ENCODE assay signal across 8 cellular contexts in the genomic region with DNA sequence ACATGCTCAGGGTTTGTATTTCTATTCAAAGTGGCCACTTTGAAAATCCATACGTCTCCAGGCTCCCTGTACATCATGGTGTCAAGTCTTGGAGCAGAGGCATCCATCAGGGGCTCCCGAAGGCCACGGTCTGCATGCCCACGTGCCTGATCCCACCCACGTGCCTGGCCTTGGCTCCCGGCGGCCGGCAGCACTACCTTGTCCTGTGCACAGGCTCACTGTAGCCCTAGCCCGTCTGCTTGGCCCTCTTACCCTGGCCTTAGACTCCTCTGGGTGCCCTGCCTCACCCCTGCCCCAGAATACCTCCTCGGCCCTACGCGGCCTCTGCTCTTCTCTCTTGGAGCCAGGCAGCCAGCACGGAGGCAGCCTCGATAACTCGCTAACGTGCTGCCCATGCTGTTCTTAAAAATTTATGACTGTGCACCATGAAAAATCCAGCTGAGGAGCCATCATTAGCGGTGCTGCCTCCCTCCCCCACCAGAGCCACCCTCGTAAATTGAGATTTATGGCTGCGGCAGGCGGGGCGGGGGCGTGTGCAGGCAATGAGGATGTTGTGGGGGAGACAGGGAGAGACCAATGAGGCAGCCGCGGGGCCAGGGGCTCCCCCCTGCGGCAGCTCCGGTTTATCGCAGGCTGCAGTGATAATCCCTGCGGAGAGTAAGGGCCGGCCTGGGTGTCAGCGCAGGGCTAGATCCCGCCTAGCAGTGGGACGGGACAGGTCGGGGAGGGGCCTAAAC. TPM values are rescaled to one million over a fixed set of nuclear protein-coding genes. Genes with fewer than 3 reads are reported as not detected.
A peak's percentile ranks its signal among the peaks of the same experiment; 100 is the strongest.
DNase-seq lines count a peak whose midpoint lies in the region; ATAC-seq, FAIRE-seq and TF ChIP-seq lines count a peak whose summit lies in the region.

No MANE protein-coding gene starts in this region.

- H3K36me3 ChIP-seq in PC-9 (ENCODE audit: low read depth) = no peaks in the 10 kb centered on the region

- peak; percentile 76 to 88 for ATAC-seq in activated naive CD4-positive, alpha-beta T cell treated with anti-CD3 and anti-CD28 coated beads, Interleukin-2, amount 50 U/mL, for 72 hours

- H3K27me3 ChIP-seq in PC-9 (ENCODE audit: insufficient read depth, low read depth) = no peaks in the 10 kb centered on the region

- H3K27ac Mint-ChIP-seq in activated naive CD4-positive, alpha-beta T cell treated with anti-CD3 and anti-CD28 coated beads, Interleukin-2, amount 50 U/mL, for 72 hours = peak overlapping the region in 1 of 2 donors; percentile 87

- H3K36me3 Mint-ChIP-seq in activated naive CD4-positive, alpha-beta T cell treated with anti-CD3 and anti-CD28 coated beads, Interleukin-2, amount 50 U/mL, for 72 hours = no peaks in the 10 kb centered on the region

- H3K27ac ChIP-seq in PC-9 = no peak overlapping the region

- BruUV-seq in PC-9 (replicated peaks; lab: Mats Ljungman, UMichigan) = no TSS peak

- FAIRE-seq in GM12891 (lab: Jason Lieb, UNC) = peak; percentile 82

- H3K4me2 ChIP-seq in PC-9 = no peak overlapping the region

- POLR2A ChIA-PET in PC-9 (lab: Charles Lee; ENCODE audit: unreplicated experiment) = no interaction called here

- no peaks in the 10 kb centered on the region for H3F3A ChIP-seq in PC-9 (ENCODE audit: insufficient read depth, low read depth)

- H3K9me3 ChIP-seq in PC-9 (ENCODE audit: insufficient read depth, low read depth) = no peaks in the 10 kb centered on the region

- H3K4me3 ChIP-seq in PC-9 = no peak overlapping the region

- H3K9me3 Mint-ChIP-seq in activated naive CD4-positive, alpha-beta T cell treated with anti-CD3 and anti-CD28 coated beads, Interleukin-2, amount 50 U/mL, for 72 hours = no peaks in the 10 kb centered on the region

- CTCF ChIA-PET in PC-9 (lab: Charles Lee) = no interaction called here

- H4K20me1 ChIP-seq in PC-9 (ENCODE audit: insufficient read depth) = peaks cover 3% of the 10 kb centered on the region

- no peak overlapping the region for H2AFZ ChIP-seq in PC-9

- peak; percentile 92 for DNase-seq in GM12891 (ENCODE audit: insufficient read length, low spot score)
- DNase-seq in NCI-H510A treated with DMSO at 0.1 percent for 48 hours (lab: John Stamatoyannopoulos, UW) = peak; percentile 90
- peak in 1 of 2 donors; percentile 68 for DNase-seq in activated naive CD4-positive, alpha-beta T cell treated with anti-CD3 and anti-CD28 coated beads, Interleukin-2, amount 50 U/mL, for 72 hours (ENCODE audit: low spot score in 2 of 2)
- peak; percentile 94 for DNase-seq in islet precursor cell
- DNase-seq in stimulated activated CD4-positive, alpha-beta T cell treated with anti-CD3 and anti-CD28 coated beads, Interleukin-4, amount 100 ng/mL, for 4 hours = peak; percentile 25 to 44
- no peak for DNase-seq in PC-9
- DNase-seq in middle frontal gyrus (ENCODE audit: extremely low spot score, low spot score) = no peak
- no peak for DNase-seq in kidney tubule cell (ENCODE audit: low spot score)

- no peaks in the 10 kb centered on the region for H3K9me2 ChIP-seq in PC-9 (ENCODE audit: insufficient read depth)

- no peak for TF ChIP-seq POLR2A in GM12891 (IDR thresholded peaks at IDR 0.05; ENCODE audit: low read depth, low read length)

- no peaks in the 10 kb centered on the region for H3K79me2 ChIP-seq in PC-9 (ENCODE audit: low read depth)

- intact Hi-C loops in PC-9 (cut with micrococcal nuclease; ENCODE audit: unreplicated experiment) = no loop called here

- H3K4me1 ChIP-seq in PC-9 (replicated peaks; ENCODE audit: insufficient read depth) = no peaks in the 10 kb centered on the region

- TF ChIP-seq CTCF in PC-9 (conservative IDR thresholded peaks at IDR 0.05) = no peak

TF ChIP-seq in GM12891, 5 proteins besides CTCF, POLR2A, EP300 and RAD21:
- TF ChIP-seq POU2F2 (IDR thresholded peaks at IDR 0.05; ENCODE audit: low read depth, low read length) (no peak), PAX5 (IDR thresholded peaks at IDR 0.05; ENCODE audit: insufficient read depth, low read length, severe bottlenecking) (no peak), SPI1 (IDR thresholded peaks at IDR 0.05; ENCODE audit: low read depth, low read length) (no peak), POLR2AphosphoS5 (IDR thresholded peaks at IDR 0.05; ENCODE audit: low read depth, low read length) (no peak), TAF1 (IDR thresholded peaks at IDR 0.05; ENCODE audit: low read depth, low read length) (no peak)

RNA-seq across cellular contexts. Expression of a gene that starts 24.6 kb away (rescaled TPM):
- 29.7 TPM for polyA plus RNA-seq in GM12891 (2012; ENCODE audit: low read depth, missing spikeins)
- 10 to 100 TPM; 46.2 to 60.9 TPM for total RNA-seq in activated naive CD4-positive, alpha-beta T cell treated with anti-CD3 and anti-CD28 coated beads, Interleukin-2, amount 50 U/mL, for 72 hours
- total RNA-seq in PC-9 (2021) = 54.2 and 68.4 TPM in 2 replicates

Comparison
In these comparisons a context has a peak if more than half of its experiments do, and no peak if none do; other contexts are left out.
1. DNase-seq: peak in GM12891 (single experiment), NCI-H510A treated with DMSO at 0.1 percent for 48 hours (single experiment), islet precursor cell (single experiment) and stimulated activated CD4-positive, alpha-beta T cell treated with anti-CD3 and anti-CD28 coated beads, Interleukin-4, amount 100 ng/mL, for 4 hours (2 of 2); none in PC-9 (0 of 2), middle frontal gyrus (single experiment) and kidney tubule cell (single experiment).